1 cellular context compared by ENCODE assay signal in genomic region chr10:128125944-128126764, GRCh38.
A peak's percentile ranks its signal among the peaks of the same experiment; 100 is the strongest.
TF ChIP-seq lines count a peak whose summit lies in the region.

A gene with protein sequence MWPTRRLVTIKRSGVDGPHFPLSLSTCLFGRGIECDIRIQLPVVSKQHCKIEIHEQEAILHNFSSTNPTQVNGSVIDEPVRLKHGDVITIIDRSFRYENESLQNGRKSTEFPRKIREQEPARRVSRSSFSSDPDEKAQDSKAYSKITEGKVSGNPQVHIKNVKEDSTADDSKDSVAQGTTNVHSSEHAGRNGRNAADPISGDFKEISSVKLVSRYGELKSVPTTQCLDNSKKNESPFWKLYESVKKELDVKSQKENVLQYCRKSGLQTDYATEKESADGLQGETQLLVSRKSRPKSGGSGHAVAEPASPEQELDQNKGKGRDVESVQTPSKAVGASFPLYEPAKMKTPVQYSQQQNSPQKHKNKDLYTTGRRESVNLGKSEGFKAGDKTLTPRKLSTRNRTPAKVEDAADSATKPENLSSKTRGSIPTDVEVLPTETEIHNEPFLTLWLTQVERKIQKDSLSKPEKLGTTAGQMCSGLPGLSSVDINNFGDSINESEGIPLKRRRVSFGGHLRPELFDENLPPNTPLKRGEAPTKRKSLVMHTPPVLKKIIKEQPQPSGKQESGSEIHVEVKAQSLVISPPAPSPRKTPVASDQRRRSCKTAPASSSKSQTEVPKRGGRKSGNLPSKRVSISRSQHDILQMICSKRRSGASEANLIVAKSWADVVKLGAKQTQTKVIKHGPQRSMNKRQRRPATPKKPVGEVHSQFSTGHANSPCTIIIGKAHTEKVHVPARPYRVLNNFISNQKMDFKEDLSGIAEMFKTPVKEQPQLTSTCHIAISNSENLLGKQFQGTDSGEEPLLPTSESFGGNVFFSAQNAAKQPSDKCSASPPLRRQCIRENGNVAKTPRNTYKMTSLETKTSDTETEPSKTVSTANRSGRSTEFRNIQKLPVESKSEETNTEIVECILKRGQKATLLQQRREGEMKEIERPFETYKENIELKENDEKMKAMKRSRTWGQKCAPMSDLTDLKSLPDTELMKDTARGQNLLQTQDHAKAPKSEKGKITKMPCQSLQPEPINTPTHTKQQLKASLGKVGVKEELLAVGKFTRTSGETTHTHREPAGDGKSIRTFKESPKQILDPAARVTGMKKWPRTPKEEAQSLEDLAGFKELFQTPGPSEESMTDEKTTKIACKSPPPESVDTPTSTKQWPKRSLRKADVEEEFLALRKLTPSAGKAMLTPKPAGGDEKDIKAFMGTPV (N-terminal part only) (minus strand): TSS chr10:128126423. CDS start chr10:128125667, 756 bp downstream.

TF ChIP-seq in K562, 482 proteins besides CTCF, POLR2A, EP300 and RAD21 (continued from another document):
- TF ChIP-seq, protein P1, sequence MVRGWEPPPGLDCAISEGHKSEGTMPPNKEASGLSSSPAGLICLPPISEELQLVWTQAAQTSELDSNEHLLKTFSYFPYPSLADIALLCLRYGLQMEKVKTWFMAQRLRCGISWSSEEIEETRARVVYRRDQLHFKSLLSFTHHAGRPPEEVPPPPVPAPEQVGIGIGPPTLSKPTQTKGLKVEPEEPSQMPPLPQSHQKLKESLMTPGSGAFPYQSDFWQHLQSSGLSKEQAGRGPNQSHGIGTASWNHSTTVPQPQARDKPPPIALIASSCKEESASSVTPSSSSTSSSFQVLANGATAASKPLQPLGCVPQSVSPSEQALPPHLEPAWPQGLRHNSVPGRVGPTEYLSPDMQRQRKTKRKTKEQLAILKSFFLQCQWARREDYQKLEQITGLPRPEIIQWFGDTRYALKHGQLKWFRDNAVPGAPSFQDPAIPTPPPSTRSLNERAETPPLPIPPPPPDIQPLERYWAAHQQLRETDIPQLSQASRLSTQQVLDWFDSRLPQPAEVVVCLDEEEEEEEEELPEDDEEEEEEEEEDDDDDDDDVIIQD (CRISPR knock-in tag; IDR thresholded peaks at IDR 0.05) = no peak
- no peak for TF ChIP-seq SETDB1 (IDR thresholded peaks at IDR 0.05; ENCODE audit: low read length)
- TF ChIP-seq MTF1 (CRISPR knock-in tag; IDR thresholded peaks at IDR 0.05; ENCODE audit: borderline replicate concordance) = no peak
- TF ChIP-seq ZFX (CRISPR knock-in tag; IDR thresholded peaks at IDR 0.05) = peak; percentile 56
- TF ChIP-seq SAP30 (IDR thresholded peaks at IDR 0.05; ENCODE audit: borderline replicate concordance, insufficient read depth, low read depth, low read length, poor library complexity, severe bottlenecking) = peak; percentile 95
- no peak for TF ChIP-seq STAT5B (CRISPR knock-in tag; IDR thresholded peaks at IDR 0.05)
- no peak for TF ChIP-seq NR2C1 (IDR thresholded peaks at IDR 0.05)
- TF ChIP-seq NR2C1 (tag; IDR thresholded peaks at IDR 0.05) = no peak
- no peak for TF ChIP-seq MTA3 (IDR thresholded peaks at IDR 0.05; ENCODE audit: borderline replicate concordance)
- no peak for TF ChIP-seq FOXJ2 (tag; IDR thresholded peaks at IDR 0.05)
- TF ChIP-seq MEF2D (tag; conservative IDR thresholded peaks at IDR 0.05; ENCODE audit: low read depth) = no peak
- TF ChIP-seq, protein P2, sequence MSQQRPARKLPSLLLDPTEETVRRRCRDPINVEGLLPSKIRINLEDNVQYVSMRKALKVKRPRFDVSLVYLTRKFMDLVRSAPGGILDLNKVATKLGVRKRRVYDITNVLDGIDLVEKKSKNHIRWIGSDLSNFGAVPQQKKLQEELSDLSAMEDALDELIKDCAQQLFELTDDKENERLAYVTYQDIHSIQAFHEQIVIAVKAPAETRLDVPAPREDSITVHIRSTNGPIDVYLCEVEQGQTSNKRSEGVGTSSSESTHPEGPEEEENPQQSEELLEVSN (IDR thresholded peaks at IDR 0.05; ENCODE audit: borderline replicate concordance in 1 of 2, extremely low read depth in 1 of 2, insufficient read depth in 1 of 2, insufficient read length in 1 of 2, low read depth in 1 of 2, low read length in 1 of 2, poor library complexity in 1 of 2, severe bottlenecking in 1 of 2) = no peak
- TF ChIP-seq TAF7 (tag; IDR thresholded peaks at IDR 0.05) = no peak
- TF ChIP-seq SMAD4 (CRISPR knock-in tag; conservative IDR thresholded peaks at IDR 0.05) = no peak
TF ChIP-seq in K562: peak in this region for 46.
